ENCODE assay signal across 13 cellular contexts in the genomic region with DNA sequence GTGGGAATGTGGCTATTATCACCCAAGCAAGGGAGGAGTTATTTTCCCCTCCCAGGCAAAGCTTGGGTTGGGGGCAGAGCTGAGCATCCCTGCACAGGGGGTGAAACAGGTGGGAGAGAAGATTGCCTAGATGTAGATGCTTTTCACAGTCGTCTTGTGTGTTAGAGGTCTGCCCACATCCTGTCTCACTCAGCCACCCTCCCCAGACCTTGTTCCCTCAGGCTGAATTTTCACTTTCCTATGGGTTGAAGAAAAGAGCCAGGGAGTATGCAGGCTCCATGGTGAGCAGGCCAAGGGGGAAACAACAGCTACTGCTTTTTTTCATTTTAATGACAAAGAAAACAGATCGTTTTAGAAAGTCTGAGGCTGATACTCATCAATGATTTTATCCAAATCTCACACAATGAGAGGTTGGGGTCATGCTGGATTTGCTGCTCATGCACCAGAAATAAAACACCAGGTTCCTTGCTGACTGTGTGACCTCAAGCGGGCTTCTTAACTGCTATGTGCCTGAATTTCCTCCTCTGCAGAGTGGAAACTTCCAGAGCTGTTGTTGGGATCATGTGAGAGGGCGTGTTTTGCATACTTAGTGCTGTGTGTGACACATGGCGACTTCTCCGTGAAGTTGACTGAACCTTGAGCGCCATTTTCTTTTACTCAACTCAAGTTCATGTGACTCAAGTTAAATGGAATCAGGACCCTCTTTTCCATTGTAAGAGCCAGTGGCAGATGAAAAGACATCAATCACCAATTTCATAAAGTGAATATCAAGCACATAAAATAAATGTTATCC.
A peak's percentile ranks its signal among the peaks of the same experiment; 100 is the strongest.
DNase-seq lines count a peak whose midpoint lies in the region; ATAC-seq lines count a peak whose summit lies in the region.
"Had no signal": no experiment of that assay in that cellular context is flagged by ENCODE, and none has a peak within 500 bp of the region (broad histone marks: within the 10 kb centered on the region; RNA-seq: fewer than 3 reads in every experiment).

No MANE protein-coding gene starts in this region.

- no peak overlapping the region for H3K4me3 ChIP-seq in BLaER1 treated with 17β-estradiol and CSF1 and Interleukin-3, amounts not matched to agents 10 nM and 100 nM

- H3K4me1 ChIP-seq in BLaER1 treated with 17β-estradiol and CSF1 and Interleukin-3, amounts not matched to agents 10 nM and 100 nM: peaks cover 0 to 13% (median 6%) of the 10 kb centered on the region in 10 experiments; a peak in 9 of 20 replicates

- no peaks in the 10 kb centered on the region for H3K36me3 ChIP-seq in BLaER1 treated with 17β-estradiol and CSF1 and Interleukin-3, amounts not matched to agents 10 nM and 100 nM
- H3K36me3 ChIP-seq: BE2C had no signal

- H3K9ac ChIP-seq in BLaER1 treated with 17β-estradiol and CSF1 and Interleukin-3, amounts not matched to agents 10 nM and 100 nM: no peak overlapping the region; a peak in 1 of 22 replicates

- H3K27ac ChIP-seq in BLaER1 treated with 17β-estradiol and CSF1 and Interleukin-3, amounts not matched to agents 10 nM and 100 nM: no peak overlapping the region

- peak overlapping the region in 8 of 11 experiments; percentile 11 to 53 (median 26); a peak in 8 of 22 replicates for H3K4me2 ChIP-seq in BLaER1 treated with 17β-estradiol and CSF1 and Interleukin-3, amounts not matched to agents 10 nM and 100 nM

- peaks cover 0 to 9% (median 5%) of the 10 kb centered on the region in 11 experiments; a peak in 13 of 22 replicates for H3K9me3 ChIP-seq in BLaER1 treated with 17β-estradiol and CSF1 and Interleukin-3, amounts not matched to agents 10 nM and 100 nM (replicated peaks in 1 of 11)
- H3K9me3 ChIP-seq: BE2C had no signal

- H3K27me3 ChIP-seq in BLaER1 treated with 17β-estradiol and CSF1 and Interleukin-3, amounts not matched to agents 10 nM and 100 nM: no peaks in the 10 kb centered on the region
- H3K27me3 ChIP-seq: BE2C had no signal

- DNase-seq in NCI-H69 (lab: John Stamatoyannopoulos, UW) (peak; percentile 68), iPS DF 4.7 (ENCODE audit: extremely low read depth, low spot score) (peak; percentile 36), ecto neural progenitor cell (ENCODE audit: low spot score) (no peak), globus pallidus (ENCODE audit: low spot score) (no peak), ureter (ENCODE audit: low spot score) (no peak)
- DNase-seq: activated CD4-positive, alpha-beta memory T cell treated with anti-CD3 and anti-CD28 coated beads, Interleukin-2, amount 10 ng/mL, durations not matched to agents 7 days and 5 days; BE2C; GOT3; NCI-H187; occipital lobe had no signal

- no peaks in the 10 kb centered on the region for H4K20me1 ChIP-seq in BLaER1 treated with 17β-estradiol and CSF1 and Interleukin-3, amounts not matched to agents 10 nM and 100 nM

- ATAC-seq in GM18858 (IDR thresholded peaks at IDR 0.05; ENCODE audit: unreplicated experiment) (peak; percentile 40), GM21576 (IDR thresholded peaks at IDR 0.05; ENCODE audit: unreplicated experiment) (no peak)

Comparison
In these comparisons a context has a peak if more than half of its experiments do, and no peak if none do; other contexts are left out.
1. DNase-seq: peak in NCI-H69 (single experiment) and iPS DF 4.7 (single experiment); none in ecto neural progenitor cell (single experiment), globus pallidus (single experiment) and ureter (single experiment).